27 cellular contexts compared by ENCODE assay signal in genomic region chr5:138743506-138743905, GRCh38. TPM values are rescaled to one million over a fixed set of nuclear protein-coding genes. Genes with fewer than 3 reads are reported as not detected.
DNase-seq lines count a peak whose midpoint lies in the region; ATAC-seq, FAIRE-seq and TF ChIP-seq lines count a peak whose summit lies in the region.
"Had no signal": no experiment of that assay in that cellular context is flagged by ENCODE, and none has a peak within 500 bp of the region (broad histone marks: within the 10 kb centered on the region; RNA-seq: fewer than 3 reads in every experiment).

No MANE protein-coding gene starts in this region.

- H3K36me3 ChIP-seq in IMR-90 (ENCODE audit: control insufficient read depth, insufficient read depth, low read length): no peaks in the 10 kb centered on the region
- no peaks in the 10 kb centered on the region for H3K36me3 ChIP-seq in astrocyte (ENCODE audit: insufficient read depth, low read length)
- no peaks in the 10 kb centered on the region for H3K36me3 ChIP-seq in trophoblast cell (ENCODE audit: control insufficient read depth in 1 of 2, insufficient read depth in 2 of 2, low read length in 2 of 2)
- H3K36me3 ChIP-seq: BLaER1 treated with 17β-estradiol and CSF1 and Interleukin-3, amounts not matched to agents 10 nM and 100 nM; heart right ventricle; neutrophil had no signal

- no peak overlapping the region for H3K56ac ChIP-seq in IMR-90 (ENCODE audit: extremely low read depth, insufficient read depth, low read length)

- no peak overlapping the region for H3K4me2 ChIP-seq in IMR-90 (ENCODE audit: low read depth, low read length)
- H3K4me2 ChIP-seq in astrocyte (ENCODE audit: low read length): no peak overlapping the region
- H3K4me2 ChIP-seq in trophoblast cell (ENCODE audit: low read length): no peak overlapping the region
- H3K4me2 ChIP-seq: PC-9 had no signal

- H2BK5ac ChIP-seq in IMR-90 (ENCODE audit: low read depth, low read length, poor library complexity, severe bottlenecking): no peak overlapping the region
- H2BK5ac ChIP-seq in trophoblast cell (ENCODE audit: low read depth, low read length, poor library complexity): no peak overlapping the region

- H3K79me1 ChIP-seq in IMR-90 (ENCODE audit: low read depth in 1 of 2, low read length in 2 of 2): no peaks in the 10 kb centered on the region
- H3K79me1 ChIP-seq in trophoblast cell (ENCODE audit: low read length): no peaks in the 10 kb centered on the region

- H3K27me3 ChIP-seq in IMR-90 (ENCODE audit: control insufficient read depth, insufficient read depth, low read length) (no peaks in the 10 kb centered on the region; the same call in 1 of the 2 replicates), astrocyte (ENCODE audit: insufficient read depth, low read length) (no peaks in the 10 kb centered on the region), trophoblast cell (ENCODE audit: insufficient read depth, low read length) (no peaks in the 10 kb centered on the region)
- H3K27me3 ChIP-seq: BLaER1 treated with 17β-estradiol and CSF1 and Interleukin-3, amounts not matched to agents 10 nM and 100 nM; heart right ventricle; neutrophil had no signal

- H3K4me3 Mint-ChIP-seq in astrocyte (ENCODE audit: unreplicated experiment): no peak overlapping the region

- in situ Hi-C loops in IMR-90 (cut with MboI; ENCODE audit: low sequenced_read_pairs): no loop called here

- no peak overlapping the region for H2BK15ac ChIP-seq in IMR-90 (ENCODE audit: low read depth, low read length)

- H2AK5ac ChIP-seq in IMR-90 (ENCODE audit: low read depth, low read length) (no peak overlapping the region), trophoblast cell (ENCODE audit: low read length) (no peak overlapping the region)

- TF ChIP-seq POLR2A in IMR-90 (IDR thresholded peaks at IDR 0.05; ENCODE audit: low read depth, low read length): no peak

- H3K9me3 ChIP-seq in IMR-90 (ENCODE audit: control insufficient read depth, insufficient read depth, low read length) (no peaks in the 10 kb centered on the region), astrocyte (ENCODE audit: insufficient read depth, low read depth, low read length) (no peaks in the 10 kb centered on the region), trophoblast cell (ENCODE audit: insufficient read depth, low read depth, low read length) (peaks cover 2% of the 10 kb centered on the region)
- H3K9me3 ChIP-seq: BLaER1 treated with 17β-estradiol and CSF1 and Interleukin-3, amounts not matched to agents 10 nM and 100 nM; heart right ventricle; neutrophil had no signal

- DNase-seq in NCI-H2196 (lab: John Stamatoyannopoulos, UW; ENCODE audit: unreplicated experiment) (peak; percentile 17), NCI-H2196 treated with DMSO at 0.1 percent for 48 hours (lab: John Stamatoyannopoulos, UW; ENCODE audit: unreplicated experiment) (no peak), IMR-90 (no peak), astrocyte (ENCODE audit: low read depth) (peak; percentile 8), trophoblast cell (no peak), AG08396 (ENCODE audit: low spot score) (no peak)
- DNase-seq: ACHN; activated B cell treated with CpG ODN at 0.5 μM for 24 hours; activated CD4-positive, alpha-beta T cell treated with anti-CD3 and anti-CD28 coated beads, Interleukin-2, amount 50 U/mL, for 4 hours; cerebellar nuclear complex; COR-L47; erythroblast; heart right ventricle; mesenchymal stem cell; NCI-H1105 treated with DMSO at 0.1 percent for 48 hours; NCI-H2171 treated with DMSO at 0.1 percent for 48 hours; PC-9; SHP77; stimulated activated CD4-positive, alpha-beta T cell treated with anti-CD3 and anti-CD28 coated beads, Interleukin-2, amount 100 ng/mL, for 24 hours; T-helper 9 cell had no signal

- CTCF ChIA-PET in IMR-90 (lab: Yijun Ruan, JAX): no interaction called here

- POLR2A ChIA-PET in IMR-90 (lab: Charles Lee; ENCODE audit: unreplicated experiment): no interaction called here

- H2BK120ac ChIP-seq in IMR-90 (ENCODE audit: low read depth, low read length) (no peak overlapping the region), trophoblast cell (ENCODE audit: insufficient read depth, low read length, poor library complexity) (no peak overlapping the region)

- dilution Hi-C loops in IMR-90 (cut with HindIII; ENCODE audit: low sequenced_read_pairs, unreplicated experiment): no loop called here

- no peak overlapping the region for H3K27ac ChIP-seq in IMR-90 (ENCODE audit: insufficient read depth, low read length)
- no peak overlapping the region for H3K27ac ChIP-seq in astrocyte (ENCODE audit: low read depth, low read length)
- H3K27ac ChIP-seq in trophoblast cell (ENCODE audit: low read depth, low read length): no peak overlapping the region
- H3K27ac ChIP-seq: heart right ventricle, neutrophil, PC-9, skin epidermis had no signal

- no peak overlapping the region for H3K23ac ChIP-seq in IMR-90 (ENCODE audit: low read depth, low read length)
- H3K23ac ChIP-seq in trophoblast cell (ENCODE audit: low read length): no peak overlapping the region

- TF ChIP-seq CTCF in IMR-90 (conservative IDR thresholded peaks at IDR 0.05; ENCODE audit: low read depth, low read length) (no peak), astrocyte (IDR thresholded peaks at IDR 0.05; ENCODE audit: insufficient read depth, low read depth, low read length) (no peak)

- no peaks in the 10 kb centered on the region for H3K79me2 ChIP-seq in astrocyte (ENCODE audit: insufficient read depth, low read length)
- H3K79me2 ChIP-seq in trophoblast cell (ENCODE audit: control insufficient read depth, insufficient read depth, low read length, poor library complexity): no peaks in the 10 kb centered on the region

- H3K4me1 Mint-ChIP-seq in astrocyte (ENCODE audit: low read depth, unreplicated experiment): peaks cover 6% of the 10 kb centered on the region

- no peaks in the 10 kb centered on the region for H3K9me1 ChIP-seq in IMR-90 (ENCODE audit: insufficient read depth, low read length)

- H3K36me3 Mint-ChIP-seq in astrocyte (ENCODE audit: low read depth, unreplicated experiment): peaks cover 3% of the 10 kb centered on the region
- H3K36me3 Mint-ChIP-seq: activated naive CD8-positive, alpha-beta T cell had no signal

- H3K9ac ChIP-seq in IMR-90 (ENCODE audit: low read depth, low read length) (no peak overlapping the region), astrocyte (ENCODE audit: low read length) (no peak overlapping the region), trophoblast cell (ENCODE audit: low read length) (no peak overlapping the region)

- peaks cover 8% of the 10 kb centered on the region for H3K27me3 Mint-ChIP-seq in astrocyte (ENCODE audit: low read depth, unreplicated experiment)
- H3K27me3 Mint-ChIP-seq: activated B cell treated with CpG ODN at 0.5 μM for 24 hours had no signal

- peak overlapping the region; percentile 65 for H2AFZ ChIP-seq in IMR-90 (replicated peaks; ENCODE audit: low read length, poor library complexity)
- H2AFZ ChIP-seq in astrocyte (ENCODE audit: low read depth, low read length): no peak overlapping the region
- no peak overlapping the region for H2AFZ ChIP-seq in trophoblast cell (ENCODE audit: insufficient read depth, low read length, poor library complexity)
- H2AFZ ChIP-seq: PC-9 had no signal

- H4K5ac ChIP-seq in IMR-90 (ENCODE audit: low read depth, low read length): no peak overlapping the region

- H3K18ac ChIP-seq in IMR-90 (ENCODE audit: low read depth, low read length): no peak overlapping the region
- H3K18ac ChIP-seq in trophoblast cell (ENCODE audit: low read length): no peak overlapping the region

- no peak overlapping the region for H2AK9ac ChIP-seq in IMR-90 (replicated peaks; ENCODE audit: low read depth, low read length, poor library complexity)

- H4K8ac ChIP-seq in IMR-90 (ENCODE audit: low read depth in 2 of 2, low read length in 2 of 2) (no peak overlapping the region), trophoblast cell (ENCODE audit: low read depth, low read length) (peak overlapping the region; percentile 48)

- BruUV-seq in IMR-90 (replicated peaks; lab: Mats Ljungman, UMichigan): no TSS peak

- no peak overlapping the region for H2BK12ac ChIP-seq in trophoblast cell (ENCODE audit: low read length)

- FAIRE-seq in astrocyte (lab: Jason Lieb, UNC): no peak

- H4K91ac ChIP-seq in IMR-90 (ENCODE audit: insufficient read depth, low read depth, low read length) (no peak overlapping the region), trophoblast cell (ENCODE audit: low read depth, low read length) (no peak overlapping the region)

- H3K14ac ChIP-seq in IMR-90 (replicated peaks; ENCODE audit: low read depth, low read length) (no peak overlapping the region), trophoblast cell (ENCODE audit: low read length) (no peak overlapping the region)

- H3K4me3 ChIP-seq in IMR-90 (ENCODE audit: insufficient read depth, low read depth, low read length) (no peak overlapping the region), astrocyte (ENCODE audit: insufficient read depth, low read depth, low read length) (no peak overlapping the region), trophoblast cell (ENCODE audit: low read depth, low read length) (no peak overlapping the region)
- H3K4me3 ChIP-seq: BLaER1 treated with 17β-estradiol and CSF1 and Interleukin-3, amounts not matched to agents 10 nM and 100 nM; heart right ventricle; PC-9; skin epidermis had no signal

- WGBS in IMR-90 (ENCODE audit: extremely low coverage in 2 of 2, insufficient read length in 1 of 2), 2 experiments: no CpG with 5 or more reads among the region's 4 CpGs
- WGBS in trophoblast cell (ENCODE audit: extremely low coverage, insufficient coverage, insufficient read length): no CpG with 5 or more reads among the region's 4 CpGs

- H4K20me1 ChIP-seq in IMR-90 (ENCODE audit: insufficient read depth, low read length) (no peaks in the 10 kb centered on the region), astrocyte (ENCODE audit: insufficient read depth, low read length) (no peaks in the 10 kb centered on the region)
- H4K20me1 ChIP-seq: BLaER1 treated with 17β-estradiol and CSF1 and Interleukin-3, amounts not matched to agents 10 nM and 100 nM had no signal

- H3K9me3 Mint-ChIP-seq in astrocyte (ENCODE audit: unreplicated experiment): no peaks in the 10 kb centered on the region
- H3K9me3 Mint-ChIP-seq: activated B cell treated with CpG ODN at 0.5 μM for 24 hours had no signal

- no peak overlapping the region for H2BK20ac ChIP-seq in IMR-90 (ENCODE audit: low read depth, low read length)

- ATAC-seq in IMR-90 (ENCODE audit: low read depth) (no peak), HG03139 (IDR thresholded peaks at IDR 0.05; ENCODE audit: unreplicated experiment) (no peak), HG03354 (IDR thresholded peaks at IDR 0.05; ENCODE audit: poor library complexity, severe bottlenecking, unreplicated experiment) (no peak)
- ATAC-seq: heart right ventricle, left lobe of liver had no signal

- no peak overlapping the region for H3K27ac Mint-ChIP-seq in astrocyte (ENCODE audit: unreplicated experiment)
- H3K27ac Mint-ChIP-seq: activated naive CD8-positive, alpha-beta T cell had no signal

- no peaks in the 10 kb centered on the region; the same call in 1 of the 2 replicates for H3K4me1 ChIP-seq in IMR-90 (ENCODE audit: control insufficient read depth, insufficient read depth, low read length)
- H3K4me1 ChIP-seq in astrocyte (ENCODE audit: insufficient read depth, low read length): no peaks in the 10 kb centered on the region
- peaks cover 2 to 4% of the 10 kb centered on the region in 2 experiments for H3K4me1 ChIP-seq in trophoblast cell (ENCODE audit: control insufficient read depth in 1 of 2, insufficient read depth in 2 of 2, low read length in 2 of 2)

- H4K12ac ChIP-seq in trophoblast cell (ENCODE audit: low read depth, low read length): no peak overlapping the region

- H3K4ac ChIP-seq in IMR-90 (ENCODE audit: low read depth, low read length) (no peak overlapping the region), trophoblast cell (ENCODE audit: low read depth, low read length) (no peak overlapping the region)

- intact Hi-C loops in IMR-90 (cut with micrococcal nuclease): no loop called here

- TF ChIP-seq RAD21 in IMR-90 (IDR thresholded peaks at IDR 0.05; ENCODE audit: low read length): no peak

RNA-seq across cellular contexts. Expression of gene CTNNA1, which starts 9.7 kb away (rescaled TPM):
- total RNA-seq in IMR-90 (2012; rRNA removed): 395 and 471 TPM in 2 replicates
- 192 and 220 TPM in 2 replicates for polyA plus RNA-seq in IMR-90 (2012; rRNA removed)
- polyA plus RNA-seq in IMR-90 (2012; cell fraction: cytosol; rRNA removed): 116 and 120 TPM in 2 replicates
- 108 and 158 TPM in 2 replicates for polyA plus RNA-seq in IMR-90 (2012; cell fraction: nucleus; rRNA removed; ENCODE audit: low replicate concordance)
- total RNA-seq in astrocyte: 312 and 359 TPM in 2 replicates
- polyA plus RNA-seq in trophoblast cell (2013): 203 and 211 TPM in 2 replicates

Comparison
In these comparisons a context has a peak if more than half of its experiments do, and no peak if none do; other contexts are left out.
1. DNase-seq: peak in NCI-H2196 (single experiment) and astrocyte (single experiment); none in NCI-H2196 treated with DMSO at 0.1 percent for 48 hours (single experiment), IMR-90 (single experiment), trophoblast cell (0 of 2) and AG08396 (single experiment).